ENCODE assay signal across 9 cellular contexts in the genomic region with DNA sequence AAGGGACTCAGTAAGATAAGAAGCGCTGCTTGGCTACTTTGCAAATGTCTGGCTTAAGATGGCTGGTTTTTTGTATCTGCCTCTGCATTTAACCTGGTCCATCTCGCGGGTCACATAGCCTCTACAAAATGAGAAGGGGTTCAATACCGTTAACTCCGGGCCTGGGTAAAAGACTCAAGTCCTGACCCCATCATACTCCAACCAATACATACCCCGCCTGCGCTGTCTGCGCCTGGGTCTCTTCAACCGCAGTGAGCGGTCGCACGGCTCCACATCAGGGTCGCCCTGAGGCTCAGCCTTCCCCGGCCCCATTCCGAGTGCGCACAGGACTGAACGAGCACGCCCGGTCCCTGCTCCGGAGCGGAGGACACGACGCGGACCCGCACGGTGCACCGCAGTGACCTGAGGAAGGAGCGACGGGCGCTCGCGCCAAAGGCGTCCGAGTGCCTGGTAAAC. TPM values are rescaled to one million over a fixed set of nuclear protein-coding genes. Genes with fewer than 3 reads are reported as not detected.
DNase-seq lines count a peak whose midpoint lies in the region; ATAC-seq and TF ChIP-seq lines count a peak whose summit lies in the region.
"Had no signal": no experiment of that assay in that cellular context is flagged by ENCODE, and none has a peak within 500 bp of the region (broad histone marks: within the 10 kb centered on the region; RNA-seq: fewer than 3 reads in every experiment).

No MANE protein-coding gene starts in this region.

- no peak for ATAC-seq in Right ventricle myocardium inferior
- ATAC-seq in activated naive CD4-positive, alpha-beta T cell treated with anti-CD3 and anti-CD28 coated beads, Interleukin-2, amount 50 U/mL, for 72 hours = peak in 1 of 2 donors; percentile 59
- ATAC-seq in GM18519 (IDR thresholded peaks at IDR 0.05; ENCODE audit: low FRiP score, unreplicated experiment) = no peak

- H3K4me1 ChIP-seq in cardiac muscle cell (ENCODE audit: low read depth) = peaks cover 9% of the 10 kb centered on the region
- H3K4me1 ChIP-seq in liver (ENCODE audit: control insufficient read depth in 4 of 4, insufficient read depth in 4 of 4, low read length in 3 of 4) = peaks cover 3 to 26% (median 18%) of the 10 kb centered on the region in 4 donors

- no peaks in the 10 kb centered on the region for H3K27me3 Mint-ChIP-seq in type B pancreatic cell

- no peaks in the 10 kb centered on the region for H3K27me3 ChIP-seq in cardiac muscle cell
- no peaks in the 10 kb centered on the region for H3K27me3 ChIP-seq in liver (ENCODE audit: control insufficient read depth in 4 of 4, insufficient read depth in 4 of 4, low read length in 3 of 4)

- H3K9ac ChIP-seq in liver (ENCODE audit: low read depth in 1 of 2, low read length in 2 of 2) = peak overlapping the region in 1 of 2 donors; percentile 52

- H3K36me3 Mint-ChIP-seq in activated naive CD4-positive, alpha-beta T cell treated with anti-CD3 and anti-CD28 coated beads, Interleukin-2, amount 50 U/mL, for 72 hours = peaks cover 13 to 16% of the 10 kb centered on the region in 2 donors
- peaks cover 10% of the 10 kb centered on the region for H3K36me3 Mint-ChIP-seq in type B pancreatic cell

- H3K4me1 Mint-ChIP-seq in type B pancreatic cell (ENCODE audit: unreplicated experiment) = peaks cover 21% of the 10 kb centered on the region

- H3K36me3 ChIP-seq in cardiac muscle cell = peaks cover 15% of the 10 kb centered on the region
- H3K36me3 ChIP-seq in liver (ENCODE audit: control insufficient read depth in 4 of 4, insufficient read depth in 3 of 4, low read depth in 1 of 4, low read length in 3 of 4) = peaks cover 2 to 6% (median 5%) of the 10 kb centered on the region in 4 donors

- intact Hi-C loops in Right ventricle myocardium inferior (cut with DNase I) = no loop called here

- TF ChIP-seq RAD21 in liver (IDR thresholded peaks at IDR 0.05) = no peak

- H3K4me3 ChIP-seq in cardiac muscle cell (peak overlapping the region; percentile 65), liver (ENCODE audit: low read depth in 1 of 3, low read length in 3 of 3) (peak overlapping the region; percentile 71 to 87 (median 79))

- peak overlapping the region; percentile 95 for H3K4me3 Mint-ChIP-seq in type B pancreatic cell

- no peak for TF ChIP-seq CTCF in cardiac muscle cell (IDR thresholded peaks at IDR 0.05; ENCODE audit: low read depth, low read length)
- TF ChIP-seq CTCF in liver (IDR thresholded peaks at IDR 0.05; ENCODE audit: low read depth, low read length, missing input control) = no peak
- TF ChIP-seq CTCF in type B pancreatic cell (conservative IDR thresholded peaks at IDR 0.05) = no peak

- H3K9me3 ChIP-seq in cardiac muscle cell (ENCODE audit: low read depth) (no peaks in the 10 kb centered on the region), liver (ENCODE audit: control insufficient read depth in 4 of 4, low read length in 3 of 4) (no peaks in the 10 kb centered on the region)

- 1% methylated on average over 34 of the region's 34 CpGs for WGBS in liver

- H3K27ac ChIP-seq in cardiac muscle cell = peak overlapping the region; percentile 42
- H3K27ac ChIP-seq in liver (ENCODE audit: low read depth in 1 of 2, low read length in 2 of 2) = peak overlapping the region; percentile 77 to 82

- H3K27ac Mint-ChIP-seq in activated naive CD4-positive, alpha-beta T cell treated with anti-CD3 and anti-CD28 coated beads, Interleukin-2, amount 50 U/mL, for 72 hours = peak overlapping the region; percentile 73 to 85
- H3K27ac Mint-ChIP-seq in type B pancreatic cell = peak overlapping the region; percentile 91

- H3K9me3 Mint-ChIP-seq in activated naive CD4-positive, alpha-beta T cell treated with anti-CD3 and anti-CD28 coated beads, Interleukin-2, amount 50 U/mL, for 72 hours = no peaks in the 10 kb centered on the region
- no peaks in the 10 kb centered on the region for H3K9me3 Mint-ChIP-seq in type B pancreatic cell

- DNase-seq in cardiac muscle cell (ENCODE audit: low read depth in 1 of 2, low spot score in 1 of 2) (no peak), Right ventricle myocardium inferior (ENCODE audit: missing footprints) (no peak), type B pancreatic cell (ENCODE audit: extremely low spot score, unreplicated experiment) (no peak), occipital lobe (lab: John Stamatoyannopoulos, UW) (no peak), cerebellum (ENCODE audit: low spot score) (no peak)
- DNase-seq in activated naive CD4-positive, alpha-beta T cell treated with anti-CD3 and anti-CD28 coated beads, Interleukin-2, amount 50 U/mL, for 72 hours (ENCODE audit: low spot score in 2 of 2) = no peak

TF ChIP-seq in liver, 16 proteins besides CTCF, POLR2A, EP300 and RAD21 (continues in another document):
- no peak for TF ChIP-seq SP1 (IDR thresholded peaks at IDR 0.05)
- no peak for TF ChIP-seq NR2F2 (IDR thresholded peaks at IDR 0.05)
- no peak for TF ChIP-seq HNF4A (conservative IDR thresholded peaks at IDR 0.05)
- TF ChIP-seq GABPA (IDR thresholded peaks at IDR 0.05 in 1 of 2, conservative IDR thresholded peaks at IDR 0.05 in 1 of 2) = no peak
- no peak for TF ChIP-seq FOXA2 (IDR thresholded peaks at IDR 0.05)
- no peak for TF ChIP-seq YY1 (IDR thresholded peaks at IDR 0.05)
- no peak for TF ChIP-seq RXRA (IDR thresholded peaks at IDR 0.05)
- TF ChIP-seq TAF1 (conservative IDR thresholded peaks at IDR 0.05) = no peak
- TF ChIP-seq, protein P1, sequence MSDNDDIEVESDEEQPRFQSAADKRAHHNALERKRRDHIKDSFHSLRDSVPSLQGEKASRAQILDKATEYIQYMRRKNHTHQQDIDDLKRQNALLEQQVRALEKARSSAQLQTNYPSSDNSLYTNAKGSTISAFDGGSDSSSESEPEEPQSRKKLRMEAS (IDR thresholded peaks at IDR 0.05) = no peak
- no peak for TF ChIP-seq HNF4G (IDR thresholded peaks at IDR 0.05)
- no peak for TF ChIP-seq EGR1 (IDR thresholded peaks at IDR 0.05; ENCODE audit: low read depth in 2 of 2)
- TF ChIP-seq, protein P2, sequence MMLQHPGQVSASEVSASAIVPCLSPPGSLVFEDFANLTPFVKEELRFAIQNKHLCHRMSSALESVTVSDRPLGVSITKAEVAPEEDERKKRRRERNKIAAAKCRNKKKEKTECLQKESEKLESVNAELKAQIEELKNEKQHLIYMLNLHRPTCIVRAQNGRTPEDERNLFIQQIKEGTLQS (IDR thresholded peaks at IDR 0.05) = no peak
- no peak for TF ChIP-seq FOXA1 (IDR thresholded peaks at IDR 0.05)
- TF ChIP-seq REST (IDR thresholded peaks at IDR 0.05) = no peak
- TF ChIP-seq JUND (IDR thresholded peaks at IDR 0.05) = no peak

RNA-seq across cellular contexts. Expression of gene PGD, which starts 0.6 kb away (rescaled TPM):
- total RNA-seq in cardiac muscle cell (162 and 214 TPM in 2 replicates), Right ventricle myocardium inferior (42.1 TPM), liver (10 to 100 TPM; 52.4 to 89.0 TPM), type B pancreatic cell (ENCODE audit: low replicate concordance) (294 and 366 TPM in 2 replicates), occipital lobe (94.1 TPM), cerebellum (61.9 TPM)
- polyA plus RNA-seq in cardiac muscle cell (155 and 201 TPM in 2 replicates), liver (100 to 1,000 TPM in 1 of 2 donors, 10 to 100 TPM in 1; 45.9 to 112 TPM)
- 10 to 100 TPM; 59.2 to 95.6 TPM for total RNA-seq in activated naive CD4-positive, alpha-beta T cell treated with anti-CD3 and anti-CD28 coated beads, Interleukin-2, amount 50 U/mL, for 72 hours

RNA-seq across cellular contexts. Expression of gene CENPS, which starts 31.9 kb away (rescaled TPM):
- total RNA-seq in cardiac muscle cell (13.4 and 16.0 TPM in 2 replicates), Right ventricle myocardium inferior (7.6 TPM), liver (1 to 10 TPM; 4.4 to 5.4 TPM), type B pancreatic cell (ENCODE audit: low replicate concordance) (17.8 and 24.7 TPM in 2 replicates), occipital lobe (6.6 TPM), cerebellum (6.4 TPM)
- polyA plus RNA-seq in cardiac muscle cell (30.6 and 46.3 TPM in 2 replicates), liver (1 to 10 TPM; 9.4 to 9.8 TPM)
- 10 to 100 TPM in 1 of 2 donors, 1 to 10 TPM in 1; 8.6 to 16.7 TPM for total RNA-seq in activated naive CD4-positive, alpha-beta T cell treated with anti-CD3 and anti-CD28 coated beads, Interleukin-2, amount 50 U/mL, for 72 hours

RNA-seq across cellular contexts. Expression of gene CORT, which starts 51.5 kb away (rescaled TPM):
- 2.3 and 3.1 TPM in 2 replicates for total RNA-seq in cardiac muscle cell
- 1.2 and 2.3 TPM in 2 replicates for polyA plus RNA-seq in cardiac muscle cell
- total RNA-seq in Right ventricle myocardium inferior = 0.32 TPM
- total RNA-seq in activated naive CD4-positive, alpha-beta T cell treated with anti-CD3 and anti-CD28 coated beads, Interleukin-2, amount 50 U/mL, for 72 hours = under 1 TPM in 1 of 2 donors, not detected in 1; 0.32 TPM
- total RNA-seq in liver = under 1 TPM; 0.08 to 0.28 TPM
- polyA plus RNA-seq in liver = under 1 TPM; 0.05 to 0.18 TPM
- not detected in 2 replicates for total RNA-seq in type B pancreatic cell (ENCODE audit: low replicate concordance)
- total RNA-seq in occipital lobe = 3.0 TPM
- total RNA-seq in cerebellum = 1.1 TPM
- total RNA-seq: glomerular endothelial cell had no signal
